In the genomic region with DNA sequence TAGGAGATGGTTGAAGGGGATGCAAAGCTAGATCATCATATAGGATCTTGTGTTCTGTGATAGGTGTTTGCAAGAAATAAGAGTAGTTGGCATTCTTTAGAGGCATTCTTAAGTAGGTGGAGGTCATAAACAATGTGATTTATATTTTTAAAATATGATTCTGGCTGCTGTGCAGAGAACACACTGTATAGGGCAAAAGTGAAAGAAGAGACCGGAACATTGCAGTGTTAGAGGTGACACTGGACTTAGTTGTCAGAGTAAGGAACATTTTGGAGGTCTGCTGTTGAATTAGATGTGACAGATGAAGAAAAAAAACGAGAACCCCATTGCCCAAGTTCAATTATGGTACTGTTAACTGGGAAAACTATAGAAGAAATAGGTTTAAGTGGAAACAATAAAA, we compare ENCODE assay signal across 23 cellular contexts. TPM values are rescaled to one million over a fixed set of nuclear protein-coding genes. Genes with fewer than 3 reads are reported as not detected.
DNase-seq lines count a peak whose midpoint lies in the region; ATAC-seq, FAIRE-seq and TF ChIP-seq lines count a peak whose summit lies in the region.
"Had no signal": no experiment of that assay in that cellular context is flagged by ENCODE, and none has a peak within 500 bp of the region (broad histone marks: within the 10 kb centered on the region; RNA-seq: fewer than 3 reads in every experiment).

No MANE protein-coding gene starts in this region.

- H2BK15ac ChIP-seq in IMR-90 (ENCODE audit: low read depth, low read length) = no peak overlapping the region

- 0 out of 2 replicates have a peak overlapping the region, but pooled peaks have one; percentile 26 for H3K14ac ChIP-seq in IMR-90 (replicated peaks; ENCODE audit: low read depth, low read length)

- no peak overlapping the region for H2BK20ac ChIP-seq in IMR-90 (ENCODE audit: low read depth, low read length)

- WGBS in IMR-90 (ENCODE audit: extremely low coverage in 2 of 2, insufficient read length in 1 of 2), 2 experiments = no CpG with 5 or more reads among the region's 2 CpGs
- 94% methylated on average over 2 of the region's 2 CpGs for WGBS in HepG2 (ENCODE audit: low lambda C conversion rate)

- H3K36me3 ChIP-seq in right atrium auricular region (no peaks in the 10 kb centered on the region), IMR-90 (ENCODE audit: control insufficient read depth, insufficient read depth, low read length) (peaks cover 3% of the 10 kb centered on the region; the same call in 1 of the 2 replicates), osteoblast (ENCODE audit: insufficient read depth, low read length) (no peaks in the 10 kb centered on the region), HepG2 (replicated peaks in 1 of 2; ENCODE audit: control insufficient read depth in 1 of 2, insufficient read depth in 2 of 2, low read length in 2 of 2) (peaks cover 4% of the 10 kb centered on the region in 2 experiments; a peak in 3 of 5 replicates)

- no peak overlapping the region for H2BK5ac ChIP-seq in IMR-90 (ENCODE audit: low read depth, low read length, poor library complexity, severe bottlenecking)

- H3K27ac Mint-ChIP-seq in activated naive CD4-positive, alpha-beta T cell treated with anti-CD3 and anti-CD28 coated beads, Interleukin-2, amount 50 U/mL, for 72 hours = no peak overlapping the region
- H3K27ac Mint-ChIP-seq: B cell had no signal

- H3K9me1 ChIP-seq in IMR-90 (ENCODE audit: insufficient read depth, low read length) = peaks cover 7% of the 10 kb centered on the region

- H4K8ac ChIP-seq in IMR-90 (ENCODE audit: low read depth in 2 of 2, low read length in 2 of 2) = no peak overlapping the region

- intact Hi-C loops in left ventricle myocardium superior (cut with micrococcal nuclease) (no loop called here), IMR-90 (cut with micrococcal nuclease) (loop anchor here (2.0 kb wide), 1 partner anchor 143 kb away; the partner anchor contains the start of gene DLX2), HepG2 (cut with micrococcal nuclease; ENCODE audit: unreplicated experiment) (no loop called here)

- H3K27ac ChIP-seq in right atrium auricular region (no peak overlapping the region), IMR-90 (ENCODE audit: insufficient read depth, low read length) (no peak overlapping the region), osteoblast (ENCODE audit: low read depth, low read length) (no peak overlapping the region), HepG2 (ENCODE audit: extremely low read length, insufficient read depth, low read length) (no peak overlapping the region)
- H3K27ac ChIP-seq: KMS-11 had no signal

- no peaks in the 10 kb centered on the region for H3K9me3 Mint-ChIP-seq in activated naive CD4-positive, alpha-beta T cell treated with anti-CD3 and anti-CD28 coated beads, Interleukin-2, amount 50 U/mL, for 72 hours
- H3K9me3 Mint-ChIP-seq: IgD-negative memory B cell had no signal

- no peak for TF ChIP-seq EP300 in HepG2 (IDR thresholded peaks at IDR 0.05; ENCODE audit: low read depth in 2 of 2, low read length in 2 of 2)
- no peak for TF ChIP-seq EP300 in HepG2 (CRISPR knock-in tag; IDR thresholded peaks at IDR 0.05; ENCODE audit: borderline replicate concordance)

- in situ Hi-C loops in IMR-90 (cut with MboI; ENCODE audit: low sequenced_read_pairs) (no loop called here), HepG2 (cut with HindIII; ENCODE audit: extremely low pct_ligation_motif_present, low pct_unique_long_range_greater_than_20kb) (loop anchor here (5.0 kb wide), 1 partner anchor 147 kb away; no protein-coding TSS in a partner anchor)

- H3K36me3 Mint-ChIP-seq in activated naive CD4-positive, alpha-beta T cell treated with anti-CD3 and anti-CD28 coated beads, Interleukin-2, amount 50 U/mL, for 72 hours = peaks cover 2 to 4% of the 10 kb centered on the region in 2 donors
- H3K36me3 Mint-ChIP-seq: IgD-negative memory B cell had no signal

- H3K27me3 ChIP-seq in right atrium auricular region (no peaks in the 10 kb centered on the region), IMR-90 (ENCODE audit: control insufficient read depth, insufficient read depth, low read length) (no peaks in the 10 kb centered on the region), osteoblast (ENCODE audit: insufficient read depth, low read length) (no peaks in the 10 kb centered on the region), HepG2 (ENCODE audit: control insufficient read depth in 1 of 2, insufficient read depth in 2 of 2, low read length in 2 of 2) (no peaks in the 10 kb centered on the region)

- DNase-seq in left ventricle myocardium superior = no peak
- no peak for DNase-seq in right atrium auricular region (ENCODE audit: low spot score)
- DNase-seq in IMR-90 = no peak
- DNase-seq in osteoblast (ENCODE audit: insufficient read length, low spot score, missing footprints) = no peak
- DNase-seq in C1 segment of cervical spinal cord (lab: John Stamatoyannopoulos, UW) = no peak
- DNase-seq in activated naive CD4-positive, alpha-beta T cell treated with anti-CD3 and anti-CD28 coated beads, Interleukin-2, amount 50 U/mL, for 72 hours (ENCODE audit: low spot score in 2 of 2) = no peak
- no peak for DNase-seq in HepG2 (ENCODE audit: low spot score)
- DNase-seq: Calu3, DMS79 treated with DMSO at 0.1 percent for 48 hours, H7, NCI-H1048, NCI-H1417, NCI-H1694 treated with DMSO at 0.1 percent for 48 hours, NCI-H2081, NCI-H2227 treated with DMSO at 0.1 percent for 48 hours, NCI-H526 treated with DMSO at 0.1 percent for 48 hours, SK-N-SH, SW 1271 had no signal

- H2AFZ ChIP-seq in IMR-90 (replicated peaks; ENCODE audit: low read length, poor library complexity) = no peak overlapping the region
- no peak overlapping the region for H2AFZ ChIP-seq in osteoblast (ENCODE audit: low read length)
- no peak overlapping the region for H2AFZ ChIP-seq in HepG2 (ENCODE audit: low read length)

- no peak overlapping the region for H2AK5ac ChIP-seq in IMR-90 (ENCODE audit: low read depth, low read length)

- dilution Hi-C loops in IMR-90 (cut with HindIII; ENCODE audit: low sequenced_read_pairs, unreplicated experiment) = no loop called here

- 0 out of 2 replicates have a peak overlapping the region, but pooled peaks have one; percentile 16 for H3K23ac ChIP-seq in IMR-90 (ENCODE audit: low read depth, low read length)

- no peak overlapping the region for H2AK9ac ChIP-seq in IMR-90 (replicated peaks; ENCODE audit: low read depth, low read length, poor library complexity)

- H3K4ac ChIP-seq in IMR-90 (ENCODE audit: low read depth, low read length) = no peak overlapping the region

- H3K56ac ChIP-seq in IMR-90 (ENCODE audit: extremely low read depth, insufficient read depth, low read length) = no peak overlapping the region

- BruUV-seq in IMR-90 (replicated peaks; lab: Mats Ljungman, UMichigan) (no TSS peak), HepG2 (replicated peaks; lab: Mats Ljungman, UMichigan) (no TSS peak)

- ATAC-seq in left ventricle myocardium superior (peak; percentile 64), IMR-90 (ENCODE audit: low read depth) (no peak), HepG2 (no peak)
- no peak for ATAC-seq in activated naive CD4-positive, alpha-beta T cell treated with anti-CD3 and anti-CD28 coated beads, Interleukin-2, amount 50 U/mL, for 72 hours
- ATAC-seq: Panc1 had no signal

- no peak overlapping the region; the same call in 1 of the 2 replicates for H2BK120ac ChIP-seq in IMR-90 (ENCODE audit: low read depth, low read length)

- POLR2A ChIA-PET in IMR-90 (lab: Charles Lee; ENCODE audit: unreplicated experiment) = no interaction called here
- POLR2A ChIA-PET in HepG2 (lab: Yijun Ruan, JAX) = no interaction called here

- H3K4me3 ChIP-seq in right atrium auricular region (no peak overlapping the region), IMR-90 (ENCODE audit: insufficient read depth, low read depth, low read length) (no peak overlapping the region), osteoblast (ENCODE audit: insufficient read depth, low read length) (no peak overlapping the region), HepG2 (replicated peaks in 1 of 3; ENCODE audit: insufficient read depth in 1 of 3, low read depth in 2 of 3, low read length in 3 of 3) (no peak overlapping the region)

- H3K18ac ChIP-seq in IMR-90 (ENCODE audit: low read depth, low read length) = no peak overlapping the region

- H4K20me1 ChIP-seq in IMR-90 (ENCODE audit: insufficient read depth, low read length) = no peaks in the 10 kb centered on the region
- H4K20me1 ChIP-seq in osteoblast (ENCODE audit: insufficient read depth, low read length) = no peaks in the 10 kb centered on the region
- no peaks in the 10 kb centered on the region for H4K20me1 ChIP-seq in HepG2 (ENCODE audit: insufficient read depth, low read length)

- H3K79me2 ChIP-seq in osteoblast (ENCODE audit: insufficient read depth, low read length) = peaks cover 22% of the 10 kb centered on the region
- no peaks in the 10 kb centered on the region for H3K79me2 ChIP-seq in HepG2 (ENCODE audit: insufficient read depth, low read length)

- no peak overlapping the region for H3K9ac ChIP-seq in IMR-90 (ENCODE audit: low read depth, low read length)
- no peak overlapping the region for H3K9ac ChIP-seq in HepG2 (ENCODE audit: insufficient read depth, low read depth, low read length)
- H3K9ac ChIP-seq: KMS-11, SK-N-SH had no signal

- H3K4me1 ChIP-seq in right atrium auricular region = no peaks in the 10 kb centered on the region
- peaks cover 15% of the 10 kb centered on the region for H3K4me1 ChIP-seq in IMR-90 (ENCODE audit: control insufficient read depth, insufficient read depth, low read length)
- peaks cover 27% of the 10 kb centered on the region for H3K4me1 ChIP-seq in osteoblast (ENCODE audit: insufficient read depth, low read length)
- peaks cover 18% of the 10 kb centered on the region for H3K4me1 ChIP-seq in HepG2 (ENCODE audit: insufficient read depth, low read length)

- TF ChIP-seq POLR2A in IMR-90 (IDR thresholded peaks at IDR 0.05; ENCODE audit: low read depth, low read length) (no peak), HepG2 (IDR thresholded peaks at IDR 0.05; ENCODE audit: insufficient read depth in 1 of 2, low read depth in 2 of 2, low read length in 2 of 2) (no peak)

- H3K4me2 ChIP-seq in IMR-90 (ENCODE audit: low read depth, low read length) (peak overlapping the region; percentile 44; the same call in 1 of the 2 replicates), osteoblast (ENCODE audit: insufficient read depth, low read length) (peak overlapping the region; percentile 19), HepG2 (ENCODE audit: low read depth, low read length) (no peak overlapping the region)
- H3K4me2 ChIP-seq: KMS-11, SK-N-SH had no signal

- TF ChIP-seq RAD21 in IMR-90 (IDR thresholded peaks at IDR 0.05; ENCODE audit: low read length) = no peak
- no peak for TF ChIP-seq RAD21 in HepG2 (CRISPR knock-in tag; IDR thresholded peaks at IDR 0.05)

- no peak for FAIRE-seq in HepG2 (lab: Jason Lieb, UNC)
- FAIRE-seq: GM18507 had no signal

- CTCF ChIA-PET in IMR-90 (lab: Yijun Ruan, JAX) = no interaction called here
- CTCF ChIA-PET in HepG2 (lab: Yijun Ruan, JAX; ENCODE audit: low intra/inter-chr PET ratio, low total read pairs) = no interaction called here

- H3K9me3 ChIP-seq in right atrium auricular region (no peaks in the 10 kb centered on the region), IMR-90 (ENCODE audit: control insufficient read depth, insufficient read depth, low read length) (0 out of 2 replicates have a peak, but pooled peaks cover 1% of the 10 kb centered on the region), osteoblast (ENCODE audit: low read depth, low read length) (no peaks in the 10 kb centered on the region), HepG2 (ENCODE audit: low read length) (no peaks in the 10 kb centered on the region)
- H3K9me3 ChIP-seq: SK-N-SH had no signal

- H3K79me1 ChIP-seq in IMR-90 (ENCODE audit: low read depth in 1 of 2, low read length in 2 of 2) = peaks cover 12 to 40% of the 10 kb centered on the region in 2 experiments

- no peak overlapping the region for H4K91ac ChIP-seq in IMR-90 (ENCODE audit: insufficient read depth, low read depth, low read length)

- no peak overlapping the region for H4K5ac ChIP-seq in IMR-90 (ENCODE audit: low read depth, low read length)

- TF ChIP-seq CTCF in right atrium auricular region (IDR thresholded peaks at IDR 0.05) (no peak), IMR-90 (conservative IDR thresholded peaks at IDR 0.05; ENCODE audit: low read depth, low read length) (no peak), osteoblast (IDR thresholded peaks at IDR 0.05; ENCODE audit: extremely low read depth, low read depth, low read length) (no peak), HepG2 (CRISPR knock-in tag; IDR thresholded peaks at IDR 0.05) (no peak)

RNA-seq across cellular contexts. Expression of gene HAT1, which starts 37.7 kb away (rescaled TPM):
- total RNA-seq in left ventricle myocardium superior = 35.1 TPM
- total RNA-seq in right atrium auricular region = 10 to 100 TPM; 22.8 to 25.8 TPM
- 24.4 and 49.2 TPM in 2 replicates for total RNA-seq in IMR-90 (2012; rRNA removed)
- polyA plus RNA-seq in IMR-90 (2012; rRNA removed) = 37.1 and 42.1 TPM in 2 replicates
- polyA plus RNA-seq in IMR-90 (2012; cell fraction: cytosol; rRNA removed) = 2.7 and 5.7 TPM in 2 replicates
- polyA plus RNA-seq in IMR-90 (2012; cell fraction: nucleus; rRNA removed; ENCODE audit: low replicate concordance) = 0.76 and 8.1 TPM in 2 replicates
- 31.1 and 35.4 TPM in 2 replicates for total RNA-seq in osteoblast
- 10 to 100 TPM; 75.4 to 76.2 TPM for total RNA-seq in activated naive CD4-positive, alpha-beta T cell treated with anti-CD3 and anti-CD28 coated beads, Interleukin-2, amount 50 U/mL, for 72 hours
- total RNA-seq in HepG2 (2016; rRNA removed; fragmentation: Illumina TruSeq; extraction: Trizol) = 119 and 195 TPM in 2 replicates
- 26.9 and 29.9 TPM in 2 replicates for total RNA-seq in HepG2 (2016; cell fraction: cytosol; rRNA removed; fragmentation: Illumina TruSeq; extraction: Trizol; ENCODE audit: low read depth)
- 113 and 190 TPM in 2 replicates for total RNA-seq in HepG2 (2016; cell fraction: insoluble cytoplasmic fraction; rRNA removed; fragmentation: Illumina TruSeq; extraction: Trizol)
- 28.6 and 35.3 TPM in 2 replicates for total RNA-seq in HepG2 (2016; cell fraction: membrane; rRNA removed; fragmentation: Illumina TruSeq; extraction: Trizol)
- total RNA-seq in HepG2 (2016; cell fraction: nucleus; rRNA removed; fragmentation: Illumina TruSeq; extraction: Trizol) = 57.8 and 63.9 TPM in 2 replicates
- polyA plus RNA-seq in HepG2 (2011; rRNA removed) = 27.9 and 45.4 TPM in 2 replicates
- 17.0 and 24.6 TPM in 2 replicates for polyA plus RNA-seq in HepG2 (2011; cell fraction: cytosol; rRNA removed)
- 6.3 and 7.8 TPM in 2 replicates for polyA plus RNA-seq in HepG2 (2011; cell fraction: nucleus; rRNA removed)
- 35.8 and 57.9 TPM in 2 replicates for polyA plus RNA-seq in HepG2 (2012)
- 11.2 and 12.2 TPM in 2 replicates for polyA plus RNA-seq in HepG2 (2016; cell fraction: cytosol; fragmentation: Illumina TruSeq; extraction: Trizol; ENCODE audit: low read depth)
- 188 and 191 TPM in 2 replicates for polyA plus RNA-seq in HepG2 (2016; cell fraction: insoluble cytoplasmic fraction; fragmentation: Illumina TruSeq; extraction: Trizol; ENCODE audit: low read depth)
- 15.8 and 17.3 TPM in 2 replicates for polyA plus RNA-seq in HepG2 (2016; cell fraction: membrane; fragmentation: Illumina TruSeq; extraction: Trizol; ENCODE audit: low read depth)
- 62.1 and 66.9 TPM in 2 replicates for polyA plus RNA-seq in HepG2 (2016; cell fraction: nucleus; fragmentation: Illumina TruSeq; extraction: Trizol; ENCODE audit: insufficient read depth, low read depth)
- polyA minus RNA-seq in HepG2 (2011; rRNA and poly(A)+ RNA removed; ENCODE audit: low replicate concordance) = 10.4 and 22.1 TPM in 2 replicates
- polyA minus RNA-seq in HepG2 (2011; cell fraction: cytosol; rRNA and poly(A)+ RNA removed) = 18.1 and 25.5 TPM in 2 replicates
- polyA minus RNA-seq in HepG2 (2011; cell fraction: nucleus; rRNA and poly(A)+ RNA removed) = 22.9 and 24.2 TPM in 2 replicates

RNA-seq across cellular contexts. Expression of gene METAP1D, which starts 39.8 kb away (rescaled TPM):
- 8.6 TPM for total RNA-seq in left ventricle myocardium superior
- 1 to 10 TPM; 2.3 to 4.7 TPM for total RNA-seq in right atrium auricular region
- 3.4 and 4.2 TPM in 2 replicates for total RNA-seq in IMR-90 (2012; rRNA removed)
- 5.5 TPM in 2 replicates for polyA plus RNA-seq in IMR-90 (2012; rRNA removed)
- polyA plus RNA-seq in IMR-90 (2012; cell fraction: cytosol; rRNA removed) = 1.3 and 2.0 TPM in 2 replicates
- 11.5 and 28.3 TPM in 2 replicates for polyA plus RNA-seq in IMR-90 (2012; cell fraction: nucleus; rRNA removed; ENCODE audit: low replicate concordance)
- total RNA-seq in osteoblast = 11.2 and 12.7 TPM in 2 replicates
- total RNA-seq in activated naive CD4-positive, alpha-beta T cell treated with anti-CD3 and anti-CD28 coated beads, Interleukin-2, amount 50 U/mL, for 72 hours = 1 to 10 TPM; 2.6 to 4.2 TPM
- 14.0 and 14.7 TPM in 2 replicates for total RNA-seq in HepG2 (2016; rRNA removed; fragmentation: Illumina TruSeq; extraction: Trizol)
- total RNA-seq in HepG2 (2016; cell fraction: cytosol; rRNA removed; fragmentation: Illumina TruSeq; extraction: Trizol; ENCODE audit: low read depth) = 1.9 and 2.3 TPM in 2 replicates
- total RNA-seq in HepG2 (2016; cell fraction: insoluble cytoplasmic fraction; rRNA removed; fragmentation: Illumina TruSeq; extraction: Trizol) = 13.3 and 14.9 TPM in 2 replicates
- 5.6 and 5.7 TPM in 2 replicates for total RNA-seq in HepG2 (2016; cell fraction: membrane; rRNA removed; fragmentation: Illumina TruSeq; extraction: Trizol)
- 20.0 and 27.8 TPM in 2 replicates for total RNA-seq in HepG2 (2016; cell fraction: nucleus; rRNA removed; fragmentation: Illumina TruSeq; extraction: Trizol)
- polyA plus RNA-seq in HepG2 (2011; rRNA removed) = 19.0 and 21.6 TPM in 2 replicates
- polyA plus RNA-seq in HepG2 (2011; cell fraction: cytosol; rRNA removed) = 6.3 and 7.9 TPM in 2 replicates
- polyA plus RNA-seq in HepG2 (2011; cell fraction: nucleus; rRNA removed) = 37.6 and 40.5 TPM in 2 replicates
- polyA plus RNA-seq in HepG2 (2012) = 10.4 and 13.7 TPM in 2 replicates
- 1.4 and 2.0 TPM in 2 replicates for polyA plus RNA-seq in HepG2 (2016; cell fraction: cytosol; fragmentation: Illumina TruSeq; extraction: Trizol; ENCODE audit: low read depth)
- 12.8 and 14.8 TPM in 2 replicates for polyA plus RNA-seq in HepG2 (2016; cell fraction: insoluble cytoplasmic fraction; fragmentation: Illumina TruSeq; extraction: Trizol; ENCODE audit: low read depth)
- 3.1 and 4.1 TPM in 2 replicates for polyA plus RNA-seq in HepG2 (2016; cell fraction: membrane; fragmentation: Illumina TruSeq; extraction: Trizol; ENCODE audit: low read depth)
- polyA plus RNA-seq in HepG2 (2016; cell fraction: nucleus; fragmentation: Illumina TruSeq; extraction: Trizol; ENCODE audit: insufficient read depth, low read depth) = 48.0 and 48.1 TPM in 2 replicates
- 3.8 and 10.3 TPM in 2 replicates for polyA minus RNA-seq in HepG2 (2011; rRNA and poly(A)+ RNA removed; ENCODE audit: low replicate concordance)
- 7.0 and 9.4 TPM in 2 replicates for polyA minus RNA-seq in HepG2 (2011; cell fraction: cytosol; rRNA and poly(A)+ RNA removed)
- polyA minus RNA-seq in HepG2 (2011; cell fraction: nucleus; rRNA and poly(A)+ RNA removed) = 63.9 and 66.6 TPM in 2 replicates
